Comparison of ENCODE assay signal across 2 cellular contexts in genomic region chr18:14384947-14385346, GRCh38.
DNase-seq lines count a peak whose midpoint lies in the region; ATAC-seq, FAIRE-seq and TF ChIP-seq lines count a peak whose summit lies in the region.
"Not testable (repeated sequence)": the region's sequence is repeated elsewhere in the genome, so short reads cannot be mapped to it uniquely, and the experiment has no call there.

No MANE protein-coding gene starts in this region.

- peak; percentile 50 for FAIRE-seq in urothelium cell line (lab: Jason Lieb, UNC)

- not testable (repeated sequence) for H3K27ac ChIP-seq in PC-3 (ENCODE audit: low read length)

- POLR2A ChIA-PET in PC-3 (lab: Charles Lee; ENCODE audit: unreplicated experiment), result not testable (repeated sequence)

- BruUV-seq in PC-3 (replicated peaks; lab: Mats Ljungman, UMichigan), result not testable (repeated sequence)

- H3K79me2 ChIP-seq in PC-3 (ENCODE audit: low read length), result not testable (repeated sequence)

- not testable (repeated sequence) for TF ChIP-seq CTCF in PC-3 (conservative IDR thresholded peaks at IDR 0.05; ENCODE audit: low read depth, low read length)

- peak; percentile 98 for ATAC-seq in PC-3

- not testable (repeated sequence) for H2AFZ ChIP-seq in PC-3 (ENCODE audit: low read length)

- not testable (repeated sequence) for H4K20me1 ChIP-seq in PC-3 (ENCODE audit: low read length)

- intact Hi-C loops in PC-3 (cut with micrococcal nuclease), result not testable (repeated sequence)

- DNase-seq in PC-3; urothelium cell line (ENCODE audit: low spot score): not testable (repeated sequence)

- H3K36me3 ChIP-seq in PC-3 (ENCODE audit: low read depth, low read length), result not testable (repeated sequence)

- not testable (repeated sequence) for H3K9ac ChIP-seq in PC-3 (ENCODE audit: low read length)

- not testable (repeated sequence) for H3K9me2 ChIP-seq in PC-3 (replicated peaks; ENCODE audit: low read length)

- not testable (repeated sequence) for H3F3A ChIP-seq in PC-3 (ENCODE audit: low read length, unreplicated experiment)

- H3K4me1 ChIP-seq in PC-3 (ENCODE audit: insufficient read depth, low read length), result not testable (repeated sequence)

- not testable (repeated sequence) for H3K4me2 ChIP-seq in PC-3 (ENCODE audit: low read length)

- not testable (repeated sequence) for H3K9me3 ChIP-seq in PC-3 (ENCODE audit: low read length)

- CTCF ChIA-PET in PC-3 (lab: Charles Lee), result not testable (repeated sequence)

- not testable (repeated sequence) for H3K4me3 ChIP-seq in PC-3 (ENCODE audit: low read length)

- not testable (repeated sequence) for H3K27me3 ChIP-seq in PC-3 (ENCODE audit: low read length)
